In the genomic region with DNA sequence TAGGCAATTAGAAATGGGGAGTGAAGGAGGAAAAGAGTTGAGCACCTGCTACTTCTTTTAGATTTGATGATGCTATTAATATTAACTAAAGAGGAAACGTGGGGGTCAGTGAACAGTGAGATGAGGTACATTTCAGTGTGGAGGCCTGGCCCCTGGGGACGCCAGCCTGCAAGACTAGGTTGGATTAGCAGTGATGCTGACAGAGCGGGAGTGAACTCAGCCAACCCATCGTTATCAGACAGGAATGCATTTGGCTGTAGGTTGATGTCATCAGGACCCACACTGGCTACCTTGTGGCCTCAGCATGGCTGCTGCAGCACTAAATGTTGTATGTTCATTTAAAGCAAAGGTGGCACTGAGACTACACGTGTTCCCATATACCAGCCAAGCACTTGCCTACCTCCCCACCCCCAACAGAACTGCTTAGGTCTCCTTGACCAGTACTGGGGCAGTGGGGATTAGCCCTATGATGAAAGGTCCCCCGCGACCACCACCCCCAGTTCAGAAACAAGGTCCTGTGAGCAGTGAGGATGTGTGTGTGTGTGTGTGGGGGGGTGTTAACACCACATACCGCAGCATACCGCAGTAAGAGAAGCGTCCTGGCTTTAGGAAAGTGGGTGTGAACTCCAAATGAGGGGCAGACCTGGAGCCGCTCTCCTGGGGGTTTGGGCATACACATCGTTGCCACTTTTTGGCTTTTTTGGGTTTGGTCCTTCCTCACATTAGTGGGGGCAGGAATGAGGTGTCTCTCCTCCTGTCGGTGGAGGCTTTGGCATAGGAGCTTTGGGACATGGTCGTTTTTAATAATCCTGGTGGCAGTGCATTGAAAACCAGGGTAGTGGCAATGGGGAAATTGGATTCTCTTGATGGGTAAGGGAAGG, we compare ENCODE assay signal across 11 cellular contexts. TPM values are rescaled to one million over a fixed set of nuclear protein-coding genes. Genes with fewer than 3 reads are reported as not detected.
DNase-seq lines count a peak whose midpoint lies in the region; ATAC-seq and TF ChIP-seq lines count a peak whose summit lies in the region.
"Had no signal": no experiment of that assay in that cellular context is flagged by ENCODE, and none has a peak within 500 bp of the region (broad histone marks: within the 10 kb centered on the region; RNA-seq: fewer than 3 reads in every experiment).

No MANE protein-coding gene starts in this region.

- peaks cover 72% of the 10 kb centered on the region for H3K4me1 Mint-ChIP-seq in activated CD8-positive, alpha-beta T cell treated with anti-CD3 and anti-CD28 coated beads for 36 hours (ENCODE audit: low read depth)
- H3K4me1 Mint-ChIP-seq in naive thymus-derived CD8-positive, alpha-beta T cell: peaks cover 58 to 83% (median 76%) of the 10 kb centered on the region in 4 donors

- POLR2A ChIA-PET in activated CD8-positive, alpha-beta T cell treated with anti-CD3 and anti-CD28 coated beads for 36 hours (lab: Charles Lee): interaction anchor here (0.6 to 2.0 kb wide), 5 partner anchors 8 to 26 kb away, joined by 3 to 7 read pairs (median 4); a partner anchor contains a TSS
- POLR2A ChIA-PET in naive thymus-derived CD8-positive, alpha-beta T cell (lab: Charles Lee): interaction anchor here (1.4 kb wide), 1 partner anchor 23 kb away, joined by 4 read pairs; no protein-coding TSS in a partner anchor

- no peak overlapping the region for H3K27ac ChIP-seq in tibial artery

- no peak for TF ChIP-seq CTCF in activated CD8-positive, alpha-beta T cell treated with anti-CD3 and anti-CD28 coated beads for 36 hours (IDR thresholded peaks at IDR 0.05)
- TF ChIP-seq CTCF in tibial artery (IDR thresholded peaks at IDR 0.05): no peak

- peak; percentile 45 for ATAC-seq in GM21737 (IDR thresholded peaks at IDR 0.05; ENCODE audit: unreplicated experiment)
- ATAC-seq in activated CD8-positive, alpha-beta T cell treated with anti-CD3 and anti-CD28 coated beads for 36 hours: peak; percentile 7
- no peak for ATAC-seq in naive thymus-derived CD8-positive, alpha-beta T cell

- intact Hi-C loops in activated CD8-positive, alpha-beta T cell treated with anti-CD3 and anti-CD28 coated beads for 36 hours (cut with micrococcal nuclease): loop anchor here (10.0 kb wide), 1 partner anchor 64 kb away; no protein-coding TSS in a partner anchor
- intact Hi-C loops in tibial artery (cut with DNase I; ENCODE audit: low total_unique reads): loop anchor here (10.0 kb wide), 1 partner anchor 64 kb away; no protein-coding TSS in a partner anchor

- H3K27me3 Mint-ChIP-seq in activated CD8-positive, alpha-beta T cell treated with anti-CD3 and anti-CD28 coated beads for 36 hours: no peaks in the 10 kb centered on the region
- H3K27me3 Mint-ChIP-seq in naive thymus-derived CD8-positive, alpha-beta T cell: no peaks in the 10 kb centered on the region

- no peaks in the 10 kb centered on the region for H3K27me3 ChIP-seq in tibial artery

- in situ Hi-C loops in G401 (cut with HindIII; ENCODE audit: low sequenced_read_pairs): no loop called here

- H3K27ac Mint-ChIP-seq in activated CD8-positive, alpha-beta T cell treated with anti-CD3 and anti-CD28 coated beads for 36 hours: peak overlapping the region; percentile 7
- H3K27ac Mint-ChIP-seq in naive thymus-derived CD8-positive, alpha-beta T cell: peak overlapping the region; percentile 1 to 89 (median 76)

- H3K4me1 ChIP-seq in tibial artery: peaks cover 0 to 12% (median 4%) of the 10 kb centered on the region in 4 donors

- peak; percentile 71 for DNase-seq in G401 (ENCODE audit: low spot score)
- peak; percentile 27 for DNase-seq in activated CD8-positive, alpha-beta T cell treated with anti-CD3 and anti-CD28 coated beads for 36 hours
- no peak for DNase-seq in naive thymus-derived CD8-positive, alpha-beta T cell
- DNase-seq in NCI-H187 (lab: John Stamatoyannopoulos, UW): no peak
- DNase-seq in tibial artery: no peak
- DNase-seq in T1000 (lab: John Stamatoyannopoulos, UW): no peak
- DNase-seq in effector CD4-positive, alpha-beta T cell: no peak
- DNase-seq: activated CD4-positive, CD25-positive, alpha-beta regulatory T cell; DMS79; NCI-H2107 had no signal

- peaks cover 0 to 6% (median 0%) of the 10 kb centered on the region in 3 donors for H3K36me3 ChIP-seq in tibial artery

- no peaks in the 10 kb centered on the region for H3K9me3 Mint-ChIP-seq in activated CD8-positive, alpha-beta T cell treated with anti-CD3 and anti-CD28 coated beads for 36 hours
- H3K9me3 Mint-ChIP-seq in naive thymus-derived CD8-positive, alpha-beta T cell: no peaks in the 10 kb centered on the region

- CTCF ChIA-PET in activated CD8-positive, alpha-beta T cell treated with anti-CD3 and anti-CD28 coated beads for 36 hours (lab: Charles Lee): no interaction called here

- H3K4me3 Mint-ChIP-seq in activated CD8-positive, alpha-beta T cell treated with anti-CD3 and anti-CD28 coated beads for 36 hours: no peak overlapping the region
- peak overlapping the region in 9 of 10 donors; percentile 2 to 68 (median 46) for H3K4me3 Mint-ChIP-seq in naive thymus-derived CD8-positive, alpha-beta T cell

- H3K4me3 ChIP-seq in tibial artery: no peak overlapping the region

- H3K36me3 Mint-ChIP-seq in activated CD8-positive, alpha-beta T cell treated with anti-CD3 and anti-CD28 coated beads for 36 hours (ENCODE audit: low read depth): peaks cover 32% of the 10 kb centered on the region
- H3K36me3 Mint-ChIP-seq in naive thymus-derived CD8-positive, alpha-beta T cell: peaks cover 5 to 46% (median 8%) of the 10 kb centered on the region in 3 donors

- no peaks in the 10 kb centered on the region for H3K9me3 ChIP-seq in tibial artery

RNA-seq across cellular contexts. Expression of a gene that starts 26.1 kb away (rescaled TPM):
- 15.6 and 20.4 TPM in 2 replicates for total RNA-seq in G401 (2014; rRNA removed; shearing (Covaris generic))
- total RNA-seq in activated CD8-positive, alpha-beta T cell treated with anti-CD3 and anti-CD28 coated beads for 36 hours: 10 to 100 TPM; 89.6 to 99.5 TPM
- 100 to 1,000 TPM; 300 to 315 TPM for total RNA-seq in naive thymus-derived CD8-positive, alpha-beta T cell
- 10 to 100 TPM; 29.3 to 44.5 (median 31.6) TPM for polyA plus RNA-seq in naive thymus-derived CD8-positive, alpha-beta T cell

Comparison
In these comparisons a context has a peak if more than half of its experiments do, and no peak if none do; other contexts are left out.
1. DNase-seq: peak in G401 (single experiment) and activated CD8-positive, alpha-beta T cell treated with anti-CD3 and anti-CD28 coated beads for 36 hours (single experiment); none in naive thymus-derived CD8-positive, alpha-beta T cell (0 of 10), NCI-H187 (0 of 2), tibial artery (0 of 2), T1000 (single experiment) and effector CD4-positive, alpha-beta T cell (single experiment).
2. ATAC-seq: peak in GM21737 (single experiment) and activated CD8-positive, alpha-beta T cell treated with anti-CD3 and anti-CD28 coated beads for 36 hours (single experiment); none in naive thymus-derived CD8-positive, alpha-beta T cell (0 of 2).